In genomic region chr22:32697331-32697995, GRCh38 we compare ENCODE assay signal across 1 cellular context.
TF ChIP-seq lines count a peak whose summit lies in the region.

No MANE protein-coding gene starts in this region.

TF ChIP-seq in HepG2, 621 proteins besides CTCF, POLR2A, EP300 and RAD21 (continued from another document):
- TF ChIP-seq, protein P1, sequence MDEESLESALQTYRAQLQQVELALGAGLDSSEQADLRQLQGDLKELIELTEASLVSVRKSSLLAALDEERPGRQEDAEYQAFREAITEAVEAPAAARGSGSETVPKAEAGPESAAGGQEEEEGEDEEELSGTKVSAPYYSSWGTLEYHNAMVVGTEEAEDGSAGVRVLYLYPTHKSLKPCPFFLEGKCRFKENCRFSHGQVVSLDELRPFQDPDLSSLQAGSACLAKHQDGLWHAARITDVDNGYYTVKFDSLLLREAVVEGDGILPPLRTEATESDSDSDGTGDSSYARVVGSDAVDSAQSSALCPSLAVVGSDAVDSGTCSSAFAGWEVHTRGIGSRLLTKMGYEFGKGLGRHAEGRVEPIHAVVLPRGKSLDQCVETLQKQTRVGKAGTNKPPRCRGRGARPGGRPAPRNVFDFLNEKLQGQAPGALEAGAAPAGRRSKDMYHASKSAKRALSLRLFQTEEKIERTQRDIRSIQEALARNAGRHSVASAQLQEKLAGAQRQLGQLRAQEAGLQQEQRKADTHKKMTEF (CRISPR knock-in tag; IDR thresholded peaks at IDR 0.05), result 0 out of 2 replicates have a peak, but pooled peaks have one; percentile 40
- peak; percentile 91 for TF ChIP-seq CEBPG (CRISPR knock-in tag; IDR thresholded peaks at IDR 0.05)
- no peak for TF ChIP-seq ZNF225 (CRISPR knock-in tag; IDR thresholded peaks at IDR 0.05)
- TF ChIP-seq ZMYM3 (CRISPR knock-in tag; IDR thresholded peaks at IDR 0.05), result peak; percentile 73
- TF ChIP-seq FOXC1 (CRISPR knock-in tag; IDR thresholded peaks at IDR 0.05; ENCODE audit: borderline replicate concordance), result no peak
